ENCODE assay signal across 12 cellular contexts in genomic region chr9:69976165-69976564, GRCh38.
A peak's percentile ranks its signal among the peaks of the same experiment; 100 is the strongest.
DNase-seq lines count a peak whose midpoint lies in the region; ATAC-seq, FAIRE-seq and TF ChIP-seq lines count a peak whose summit lies in the region.
"Had no signal": no experiment of that assay in that cellular context is flagged by ENCODE, and none has a peak within 500 bp of the region (broad histone marks: within the 10 kb centered on the region; RNA-seq: fewer than 3 reads in every experiment).

No MANE protein-coding gene starts in this region.

- H3K18ac ChIP-seq in mesenchymal stem cell (ENCODE audit: low read depth in 1 of 2, low read length in 2 of 2) = peak overlapping the region in 1 of 2 experiments; percentile 78

- H3K27ac ChIP-seq in breast epithelium (peak overlapping the region; percentile 32 to 41), mesenchymal stem cell (ENCODE audit: low read length, poor library complexity, severe bottlenecking) (peak overlapping the region; percentile 99), uterus (peak overlapping the region in 1 of 2 donors; percentile 46), suprapubic skin (no peak overlapping the region)
- H3K27ac ChIP-seq: parathyroid adenoma had no signal

- H3K79me1 ChIP-seq in mesenchymal stem cell (replicated peaks; ENCODE audit: low read length, poor library complexity, severe bottlenecking) = no peaks in the 10 kb centered on the region

- H3K9ac ChIP-seq in mesenchymal stem cell (ENCODE audit: low read length) = peak overlapping the region; percentile 49
- H3K9ac ChIP-seq: parathyroid adenoma had no signal

- no peak overlapping the region for H2BK120ac ChIP-seq in mesenchymal stem cell (ENCODE audit: low read depth, low read length)

- no peak overlapping the region for H2BK15ac ChIP-seq in mesenchymal stem cell (ENCODE audit: low read depth, poor library complexity, severe bottlenecking)

- TF ChIP-seq CTCF in AG10803 (conservative IDR thresholded peaks at IDR 0.05; ENCODE audit: low read length) (no peak), breast epithelium (IDR thresholded peaks at IDR 0.05) (no peak), uterus (IDR thresholded peaks at IDR 0.05) (no peak), suprapubic skin (IDR thresholded peaks at IDR 0.05) (no peak)

- 2% methylated on average over 4 of the region's 4 CpGs for WGBS in mesenchymal stem cell
- WGBS in suprapubic skin = 44% methylated on average over 4 of the region's 4 CpGs

- H3K27me3 ChIP-seq in breast epithelium = no peaks in the 10 kb centered on the region
- H3K27me3 ChIP-seq in mesenchymal stem cell (ENCODE audit: control insufficient read depth in 1 of 2, insufficient read depth in 1 of 2, low read length in 2 of 2) = no peaks in the 10 kb centered on the region
- no peaks in the 10 kb centered on the region for H3K27me3 ChIP-seq in uterus
- no peaks in the 10 kb centered on the region for H3K27me3 ChIP-seq in suprapubic skin

- H3K4ac ChIP-seq in mesenchymal stem cell (ENCODE audit: low read depth in 1 of 2, low read length in 2 of 2) = peak overlapping the region in 1 of 2 experiments; percentile 9

- FAIRE-seq in HTR-8/SVneo (lab: Jason Lieb, UNC) (no peak), GM19239 (lab: Jason Lieb, UNC) (no peak)

- TF ChIP-seq POLR2A in breast epithelium (IDR thresholded peaks at IDR 0.05) = no peak
- TF ChIP-seq POLR2A in uterus (IDR thresholded peaks at IDR 0.05) = no peak
- no peak for TF ChIP-seq POLR2A in suprapubic skin (IDR thresholded peaks at IDR 0.05)

- no peak overlapping the region for H3K23ac ChIP-seq in mesenchymal stem cell (ENCODE audit: low read length in 2 of 2)

- intact Hi-C loops in breast epithelium (cut with DNase I; ENCODE audit: low total_unique reads) (loop anchor here (5.0 kb wide), 1 partner anchor 136 kb away; no protein-coding TSS in a partner anchor), uterus (cut with DNase I; ENCODE audit: low total_unique reads) (loop anchor here (10.0 kb wide), 1 partner anchor 629 kb away; no protein-coding TSS in a partner anchor)

- H3K4me3 ChIP-seq in AG10803 (ENCODE audit: low read length) (no peak overlapping the region), breast epithelium (no peak overlapping the region), mesenchymal stem cell (ENCODE audit: insufficient read depth in 1 of 2, low read depth in 1 of 2, low read length in 2 of 2) (no peak overlapping the region), uterus (no peak overlapping the region), suprapubic skin (no peak overlapping the region)

- peak overlapping the region; percentile 96 for H2BK5ac ChIP-seq in mesenchymal stem cell (ENCODE audit: low read depth, low read length, poor library complexity, severe bottlenecking)

- H3K14ac ChIP-seq in mesenchymal stem cell (ENCODE audit: low read length in 2 of 2) = no peak overlapping the region

- no peaks in the 10 kb centered on the region for H3K4me1 ChIP-seq in breast epithelium
- peaks cover 7% of the 10 kb centered on the region for H3K4me1 ChIP-seq in mesenchymal stem cell (ENCODE audit: control insufficient read depth, insufficient read depth, low read depth, low read length)
- no peaks in the 10 kb centered on the region for H3K4me1 ChIP-seq in uterus
- H3K4me1 ChIP-seq in suprapubic skin = peaks cover 5% of the 10 kb centered on the region
- H3K4me1 ChIP-seq: parathyroid adenoma had no signal

- ATAC-seq in HG03442 (IDR thresholded peaks at IDR 0.05; ENCODE audit: unreplicated experiment) = no peak
- ATAC-seq: activated T-helper 17 cell treated with anti-CD3 and anti-CD28 coated beads, Interleukin-2, amount 50 U/mL, for 72 hours had no signal

- no peaks in the 10 kb centered on the region for H3K9me3 ChIP-seq in breast epithelium
- H3K9me3 ChIP-seq in mesenchymal stem cell (ENCODE audit: control insufficient read depth, low read length) = no peaks in the 10 kb centered on the region
- H3K9me3 ChIP-seq in uterus = no peaks in the 10 kb centered on the region
- H3K9me3 ChIP-seq in suprapubic skin = no peaks in the 10 kb centered on the region

- no peak overlapping the region for H3K4me2 ChIP-seq in mesenchymal stem cell (ENCODE audit: low read length, poor library complexity, severe bottlenecking)

- no peak overlapping the region for H2AFZ ChIP-seq in mesenchymal stem cell (ENCODE audit: low read depth, low read length)
- H2AFZ ChIP-seq: parathyroid adenoma had no signal

- H3K36me3 ChIP-seq in breast epithelium (no peaks in the 10 kb centered on the region), mesenchymal stem cell (ENCODE audit: control insufficient read depth in 1 of 2, insufficient read depth in 2 of 2, low read depth in 1 of 2, low read length in 2 of 2) (no peaks in the 10 kb centered on the region), uterus (no peaks in the 10 kb centered on the region), suprapubic skin (no peaks in the 10 kb centered on the region)

- H4K8ac ChIP-seq in mesenchymal stem cell (ENCODE audit: low read length) = no peak overlapping the region

- DNase-seq in AG10803 (ENCODE audit: low read depth) = peak; percentile 94
- peak; percentile 70 for DNase-seq in HTR-8/SVneo (ENCODE audit: insufficient read length, low spot score)
- no peak for DNase-seq in breast epithelium (ENCODE audit: low spot score in 2 of 2)
- peak; percentile 76 for DNase-seq in mesenchymal stem cell
- no peak for DNase-seq in uterus
- no peak for DNase-seq in suprapubic skin (ENCODE audit: low spot score in 2 of 2)
- no peak for DNase-seq in GM19239 (ENCODE audit: insufficient read length, low spot score)
- DNase-seq: effector CD4-positive, alpha-beta T cell; NCI-H1105 had no signal

- H4K91ac ChIP-seq in mesenchymal stem cell (ENCODE audit: low read length) = no peak overlapping the region

- peak overlapping the region; percentile 27 for H2AK5ac ChIP-seq in mesenchymal stem cell (ENCODE audit: low read length, severe bottlenecking)

- no peak for TF ChIP-seq EP300 in suprapubic skin (IDR thresholded peaks at IDR 0.05)

- H2BK12ac ChIP-seq in mesenchymal stem cell (ENCODE audit: low read length in 2 of 2) = no peak overlapping the region

Comparison
In these comparisons a context has a peak if more than half of its experiments do, and no peak if none do; other contexts are left out.
1. DNase-seq: peak in AG10803 (single experiment), HTR-8/SVneo (single experiment) and mesenchymal stem cell (single experiment); none in breast epithelium (0 of 2), uterus (0 of 2), suprapubic skin (0 of 2) and GM19239 (single experiment).